ENCODE assay signal across 31 cellular contexts in the genomic region with DNA sequence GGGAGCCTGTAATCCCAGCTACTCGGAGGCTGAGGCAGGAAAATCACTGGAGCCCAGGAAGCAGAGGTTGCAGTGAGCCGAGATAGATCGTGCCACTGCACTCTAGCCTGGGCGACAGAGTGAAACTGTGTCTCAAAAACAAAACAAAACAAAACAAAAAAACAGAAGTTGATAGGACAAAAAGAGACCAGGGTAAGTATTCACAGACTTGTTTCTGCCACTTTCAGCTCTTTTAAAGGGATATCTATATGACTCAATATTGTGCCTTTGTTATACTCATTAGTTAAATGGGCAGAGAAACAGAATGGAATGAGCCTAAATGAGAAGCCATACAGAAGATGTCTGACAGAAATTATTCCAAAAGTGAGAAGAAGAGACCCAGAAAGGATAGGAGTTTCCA.
"Had no signal": no experiment of that assay in that cellular context is flagged by ENCODE, and none has a peak within 500 bp of the region (broad histone marks: within the 10 kb centered on the region; RNA-seq: fewer than 3 reads in every experiment).

No MANE protein-coding gene starts in this region.

- H3K4me3 ChIP-seq: adrenal gland, body of pancreas, heart right ventricle, hepatocyte had no signal

- H3K9me3 ChIP-seq: adrenal gland, body of pancreas, heart right ventricle had no signal

- H3K4me1 Mint-ChIP-seq: activated B cell treated with CpG ODN at 0.5 μM for 24 hours; activated naive CD4-positive, alpha-beta T cell treated with anti-CD3 and anti-CD28 coated beads, Interleukin-2, amount 50 U/mL, for 24 hours; activated naive CD8-positive, alpha-beta T cell treated with anti-CD3 and anti-CD28 coated beads for 36 hours; activated naive CD8-positive, alpha-beta T cell treated with anti-CD3 and anti-CD28 coated beads, Interleukin-2, amount 50 U/mL, for 24 hours; T-helper 17 cell had no signal

- H3K4me3 Mint-ChIP-seq: activated B cell treated with CpG ODN at 0.5 μM for 24 hours; activated CD8-positive, alpha-beta T cell treated with anti-CD3 and anti-CD28 coated beads for 36 hours; activated naive CD4-positive, alpha-beta T cell treated with anti-CD3 and anti-CD28 coated beads for 36 hours; activated naive CD4-positive, alpha-beta T cell treated with anti-CD3 and anti-CD28 coated beads, Interleukin-2, amount 50 U/mL, for 24 hours; activated naive CD8-positive, alpha-beta T cell treated with anti-CD3 and anti-CD28 coated beads for 36 hours; activated naive CD8-positive, alpha-beta T cell treated with anti-CD3 and anti-CD28 coated beads, Interleukin-2, amount 50 U/mL, for 24 hours; activated T-cell treated with anti-CD3 and anti-CD28 coated beads, Interleukin-2, amount 50 U/mL, for 4 hours; T-helper 17 cell; T-helper 2 cell treated with Interferon-gamma antibody and Interleukin-4, amounts not matched to agents 5 μg/mL and 100 μg/mL, for 36 hours had no signal

- H3K36me3 Mint-ChIP-seq: activated naive CD4-positive, alpha-beta T cell treated with anti-CD3 and anti-CD28 coated beads, Interleukin-2, amount 50 U/mL, for 24 hours; activated naive CD8-positive, alpha-beta T cell treated with anti-CD3 and anti-CD28 coated beads for 36 hours had no signal

- H3K27me3 ChIP-seq: adrenal gland, body of pancreas, heart right ventricle, hepatocyte had no signal

- H3K79me2 ChIP-seq: hepatocyte had no signal

- DNase-seq: activated B cell treated with CpG ODN at 0.5 μM for 24 hours; activated CD4-positive, alpha-beta T cell treated with anti-CD3 and anti-CD28 coated beads for 48 hours; activated CD4-positive, alpha-beta T cell treated with anti-CD3 and anti-CD28 coated beads, Interleukin-2, amount 50 U/mL, for 1 hour; activated CD4-positive, alpha-beta T cell treated with anti-CD3 and anti-CD28 coated beads, Interleukin-2, amount 50 U/mL, for 48 hours; activated CD8-positive, alpha-beta memory T cell treated with anti-CD3 and anti-CD28 coated beads for 24 hours; activated CD8-positive, alpha-beta T cell treated with anti-CD3 and anti-CD28 coated beads for 36 hours; activated effector memory CD4-positive, alpha-beta T cell treated with anti-CD3 and anti-CD28 coated beads, Interleukin-2, amount 50 U/mL, for 16 hours; activated naive CD4-positive, alpha-beta T cell treated with anti-CD3 and anti-CD28 coated beads for 36 hours; activated naive CD8-positive, alpha-beta T cell treated with anti-CD3 and anti-CD28 coated beads for 36 hours; activated naive CD8-positive, alpha-beta T cell treated with anti-CD3 and anti-CD28 coated beads, Interleukin-2, amount 50 U/mL, for 24 hours; activated T-cell treated with anti-CD3 and anti-CD28 coated beads, Interleukin-2, amount 50 U/mL, for 4 hours; adrenal gland; amygdala; aorta; body of pancreas; caudate nucleus; cortex of kidney; effector CD8-positive, alpha-beta T cell; heart right ventricle; T-helper 17 cell; T1000; WERI-Rb-1 had no signal

- FAIRE-seq: colon, endometrium, frontal cortex had no signal

- H3K27me3 Mint-ChIP-seq: activated B cell treated with CpG ODN at 0.5 μM for 24 hours; activated CD8-positive, alpha-beta T cell treated with anti-CD3 and anti-CD28 coated beads for 36 hours; activated naive CD4-positive, alpha-beta T cell treated with anti-CD3 and anti-CD28 coated beads, Interleukin-2, amount 50 U/mL, for 24 hours; activated naive CD8-positive, alpha-beta T cell treated with anti-CD3 and anti-CD28 coated beads for 36 hours; activated naive CD8-positive, alpha-beta T cell treated with anti-CD3 and anti-CD28 coated beads, Interleukin-2, amount 50 U/mL, for 24 hours had no signal

- H3K36me3 ChIP-seq: adrenal gland, heart right ventricle, WERI-Rb-1 had no signal

- H3K4me1 ChIP-seq: adrenal gland, body of pancreas had no signal

- H3K27ac ChIP-seq: adrenal gland, body of pancreas, heart right ventricle, hepatocyte, WERI-Rb-1 had no signal

- H3K9me3 Mint-ChIP-seq: activated B cell treated with CpG ODN at 0.5 μM for 24 hours; activated CD8-positive, alpha-beta T cell treated with anti-CD3 and anti-CD28 coated beads for 36 hours; activated naive CD4-positive, alpha-beta T cell treated with anti-CD3 and anti-CD28 coated beads for 36 hours; activated naive CD4-positive, alpha-beta T cell treated with anti-CD3 and anti-CD28 coated beads, Interleukin-2, amount 50 U/mL, for 24 hours; activated naive CD8-positive, alpha-beta T cell treated with anti-CD3 and anti-CD28 coated beads for 36 hours; activated naive CD8-positive, alpha-beta T cell treated with anti-CD3 and anti-CD28 coated beads, Interleukin-2, amount 50 U/mL, for 24 hours; activated T-cell treated with anti-CD3 and anti-CD28 coated beads, Interleukin-2, amount 50 U/mL, for 4 hours; activated T-helper 2 cell treated with anti-CD3 and anti-CD28 coated beads, Interferon-gamma antibody, Interleukin-2, Interleukin-4, amounts not matched to agents 10 μg/mL and 5 μg/mL and 100 μg/mL, durations not matched to agents 14 hours and 24 hours and 36 hours; T-helper 2 cell treated with Interferon-gamma antibody and Interleukin-4, amounts not matched to agents 5 μg/mL and 100 μg/mL, for 36 hours had no signal

- H3K4me2 ChIP-seq: hepatocyte had no signal

- ATAC-seq: activated CD4-positive, CD25-positive, alpha-beta regulatory T cell treated with anti-CD3 and anti-CD28 coated beads, Interleukin-2, amount 50 U/mL, for 24 hours; activated CD8-positive, alpha-beta T cell treated with anti-CD3 and anti-CD28 coated beads for 36 hours; activated naive CD8-positive, alpha-beta T cell treated with anti-CD3 and anti-CD28 coated beads, Interleukin-2, amount 50 U/mL, for 24 hours; activated T-cell treated with anti-CD3 and anti-CD28 coated beads, Interleukin-2, amount 50 U/mL, for 4 hours; body of pancreas; esophagus mucosa; heart right ventricle; T-helper 17 cell had no signal

- H3K27ac Mint-ChIP-seq: activated B cell treated with CpG ODN at 0.5 μM for 24 hours; activated CD8-positive, alpha-beta T cell treated with anti-CD3 and anti-CD28 coated beads for 36 hours; activated naive CD4-positive, alpha-beta T cell treated with anti-CD3 and anti-CD28 coated beads for 36 hours; activated naive CD4-positive, alpha-beta T cell treated with anti-CD3 and anti-CD28 coated beads, Interleukin-2, amount 50 U/mL, for 24 hours; activated naive CD8-positive, alpha-beta T cell treated with anti-CD3 and anti-CD28 coated beads for 36 hours; activated naive CD8-positive, alpha-beta T cell treated with anti-CD3 and anti-CD28 coated beads, Interleukin-2, amount 50 U/mL, for 24 hours; activated T-helper 2 cell treated with anti-CD3 and anti-CD28 coated beads, Interferon-gamma antibody, Interleukin-2, Interleukin-4, amounts not matched to agents 10 μg/mL and 5 μg/mL and 100 μg/mL, durations not matched to agents 14 hours and 24 hours and 36 hours; T-helper 17 cell; T-helper 2 cell treated with Interferon-gamma antibody and Interleukin-4, amounts not matched to agents 5 μg/mL and 100 μg/mL, for 36 hours had no signal

- H2AFZ ChIP-seq: hepatocyte had no signal
